21 cellular contexts compared by ENCODE assay signal in the genomic region with DNA sequence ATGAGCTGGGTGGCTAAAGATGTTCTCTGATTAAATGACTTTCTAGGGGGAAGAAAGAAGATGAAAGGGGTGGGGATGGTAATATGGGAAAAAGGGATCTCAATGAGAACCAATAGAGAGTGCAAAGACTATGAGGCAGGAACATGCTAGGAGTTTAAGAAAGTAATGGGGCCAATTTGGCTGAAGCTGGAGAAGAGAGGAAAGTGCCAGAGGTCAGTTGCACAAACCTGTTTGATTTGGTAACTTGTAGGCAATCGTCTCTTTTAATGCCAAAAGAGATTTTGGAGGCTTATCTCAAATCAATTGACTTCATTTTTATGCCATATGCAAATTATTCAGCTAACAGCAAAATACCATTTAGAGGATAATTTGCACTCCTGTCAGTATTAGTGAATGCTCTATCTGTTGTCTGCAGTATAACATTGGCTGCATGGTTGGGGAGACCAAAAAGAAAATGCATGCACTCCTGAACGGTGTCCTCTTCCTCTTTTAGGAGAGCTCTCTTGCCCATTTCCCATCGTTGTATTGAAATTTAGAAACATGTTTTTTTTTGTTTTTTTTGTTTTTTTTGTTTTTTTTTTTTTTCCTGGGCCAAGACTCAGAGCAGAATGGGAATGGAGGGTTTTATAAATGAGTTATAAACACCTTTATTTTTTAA.
"Had no signal": no experiment of that assay in that cellular context is flagged by ENCODE, and none has a peak within 500 bp of the region (broad histone marks: within the 10 kb centered on the region; RNA-seq: fewer than 3 reads in every experiment).

No MANE protein-coding gene starts in this region.

- H3K4me3 ChIP-seq: MG63 had no signal

- ATAC-seq: Panc1, PC-3 had no signal

- H3K9me2 ChIP-seq: SK-N-SH had no signal

- H3K9me3 ChIP-seq: MG63, SK-N-SH had no signal

- DNase-seq: Karpas-422, KBM-7, MG63, NCI-H1048, NCI-H1105, NCI-H1417, NCI-H146, NCI-H1694 treated with DMSO at 0.1 percent for 48 hours, NCI-H1930, NCI-H2081, NCI-H2107, NCI-H2227 treated with DMSO at 0.1 percent for 48 hours, NCI-H524, NCI-H526 treated with DMSO at 0.1 percent for 48 hours, NCI-H748 treated with DMSO at 0.1 percent for 48 hours, SHP77, SK-N-SH had no signal

- H3K27ac ChIP-seq: HL-60, RWPE1 had no signal

- H3K36me3 ChIP-seq: MG63 had no signal

- H3K27me3 ChIP-seq: MG63 had no signal

- H3K4me2 ChIP-seq: SK-N-SH had no signal

- H3K9ac ChIP-seq: SK-N-SH had no signal
